In the genomic region with DNA sequence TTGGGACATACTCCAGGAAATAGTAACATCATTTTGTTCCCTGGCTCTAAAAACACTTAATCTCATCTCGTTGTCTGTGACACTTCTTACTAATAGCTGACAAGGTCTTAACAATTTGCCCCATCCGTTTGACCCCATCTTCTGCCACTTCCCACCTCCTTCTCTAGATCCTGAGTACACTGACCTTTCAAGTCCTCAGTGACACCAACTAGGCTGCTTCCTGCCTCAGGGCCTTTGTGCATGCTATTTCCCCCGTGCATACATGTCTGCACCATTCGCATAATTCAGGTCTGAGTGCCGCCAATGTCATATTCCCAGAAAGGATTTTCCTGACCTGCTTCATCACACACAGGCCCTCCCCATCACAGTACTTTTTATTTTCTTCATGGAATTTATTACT, we compare ENCODE assay signal across 27 cellular contexts.
A peak's percentile ranks its signal among the peaks of the same experiment; 100 is the strongest.
DNase-seq lines count a peak whose midpoint lies in the region; ATAC-seq, FAIRE-seq and TF ChIP-seq lines count a peak whose summit lies in the region.
"Had no signal": no experiment of that assay in that cellular context is flagged by ENCODE, and none has a peak within 500 bp of the region (broad histone marks: within the 10 kb centered on the region; RNA-seq: fewer than 3 reads in every experiment).

No MANE protein-coding gene starts in this region.

- intact Hi-C loops in activated naive CD4-positive, alpha-beta T cell treated with anti-CD3 and anti-CD28 coated beads for 36 hours (cut with micrococcal nuclease), result no loop called here
- intact Hi-C loops in esophagus muscularis mucosa (cut with DNase I), result no loop called here
- intact Hi-C loops in spleen (cut with DNase I; ENCODE audit: low total_unique reads), result no loop called here

- H3K27me3 ChIP-seq in esophagus muscularis mucosa (peaks cover 0 to 47% (median 0%) of the 10 kb centered on the region in 4 donors), spleen (replicated peaks in 1 of 7) (peaks cover 0 to 5% (median 0%) of the 10 kb centered on the region in 7 donors)

- TF ChIP-seq CTCF in esophagus muscularis mucosa (IDR thresholded peaks at IDR 0.05) (no peak), spleen (IDR thresholded peaks at IDR 0.05 in 8 of 11, conservative IDR thresholded peaks at IDR 0.05 in 3 of 11) (no peak)

- H3K9me3 ChIP-seq in esophagus muscularis mucosa, result no peaks in the 10 kb centered on the region
- H3K9me3 ChIP-seq in spleen, result no peaks in the 10 kb centered on the region
- H3K9me3 ChIP-seq: SJSA1 had no signal

- H3K4me3 Mint-ChIP-seq in activated naive CD4-positive, alpha-beta T cell treated with anti-CD3 and anti-CD28 coated beads, Interleukin-2, amount 50 U/mL, for 24 hours, result no peak overlapping the region
- no peak overlapping the region for H3K4me3 Mint-ChIP-seq in activated naive CD4-positive, alpha-beta T cell treated with anti-CD3 and anti-CD28 coated beads for 36 hours
- H3K4me3 Mint-ChIP-seq: CD8-positive, alpha-beta T cell; T-cell had no signal

- peak; percentile 63 for FAIRE-seq in HTR-8/SVneo (lab: Jason Lieb, UNC)
- FAIRE-seq: GM12892, GM19239 had no signal

- H3K36me3 Mint-ChIP-seq in activated naive CD4-positive, alpha-beta T cell treated with anti-CD3 and anti-CD28 coated beads, Interleukin-2, amount 50 U/mL, for 24 hours, result no peaks in the 10 kb centered on the region
- H3K36me3 Mint-ChIP-seq in activated naive CD4-positive, alpha-beta T cell treated with anti-CD3 and anti-CD28 coated beads for 36 hours (ENCODE audit: low read depth), result no peaks in the 10 kb centered on the region
- H3K36me3 Mint-ChIP-seq: CD8-positive, alpha-beta T cell; T-cell had no signal

- no peaks in the 10 kb centered on the region for H3K27me3 Mint-ChIP-seq in activated naive CD4-positive, alpha-beta T cell treated with anti-CD3 and anti-CD28 coated beads, Interleukin-2, amount 50 U/mL, for 24 hours
- no peaks in the 10 kb centered on the region for H3K27me3 Mint-ChIP-seq in activated naive CD4-positive, alpha-beta T cell treated with anti-CD3 and anti-CD28 coated beads for 36 hours (ENCODE audit: low read depth)

- H3K36me3 ChIP-seq in esophagus muscularis mucosa, result no peaks in the 10 kb centered on the region
- H3K36me3 ChIP-seq in spleen, result no peaks in the 10 kb centered on the region
- H3K36me3 ChIP-seq: SJSA1 had no signal

- DNase-seq in activated naive CD4-positive, alpha-beta T cell treated with anti-CD3 and anti-CD28 coated beads for 36 hours, result no peak
- DNase-seq in HTR-8/SVneo (ENCODE audit: insufficient read length, low spot score) (no peak), esophagus muscularis mucosa (ENCODE audit: extremely low spot score) (peak; percentile 24), spleen (no peak), NCI-H146 treated with DMSO at 0.1 percent for 48 hours (lab: John Stamatoyannopoulos, UW; ENCODE audit: unreplicated experiment) (no peak)
- no peak for DNase-seq in activated CD4-positive, CD25-positive, alpha-beta regulatory T cell treated with anti-CD3 and anti-CD28 coated beads, Interleukin-2, amount 50 U/mL, for 72 hours
- DNase-seq: 8988T; ACHN; C1 segment of cervical spinal cord; Calu3; CD8-positive, alpha-beta T cell; DMS79 treated with DMSO at 0.1 percent for 48 hours; GF-D8; H7; NCI-H1092; NCI-H1417 treated with DMSO at 0.1 percent for 48 hours; NCI-H187; NCI-H2081 treated with DMSO at 0.1 percent for 48 hours; NCI-H524 treated with DMSO at 0.1 percent for 48 hours; NCI-H774; PC-3; T-cell had no signal

- H3K27ac Mint-ChIP-seq in activated naive CD4-positive, alpha-beta T cell treated with anti-CD3 and anti-CD28 coated beads, Interleukin-2, amount 50 U/mL, for 24 hours, result peak overlapping the region; percentile 41
- no peak overlapping the region for H3K27ac Mint-ChIP-seq in activated naive CD4-positive, alpha-beta T cell treated with anti-CD3 and anti-CD28 coated beads for 36 hours
- H3K27ac Mint-ChIP-seq: CD8-positive, alpha-beta T cell; T-cell had no signal

- no peaks in the 10 kb centered on the region for H3K4me1 ChIP-seq in esophagus muscularis mucosa
- peaks cover 6 to 55% (median 37%) of the 10 kb centered on the region in 6 donors for H3K4me1 ChIP-seq in spleen
- H3K4me1 ChIP-seq: SJSA1 had no signal

- no peak for ATAC-seq in HG03045 (IDR thresholded peaks at IDR 0.05; ENCODE audit: unreplicated experiment)
- ATAC-seq: CD8-positive, alpha-beta T cell; PC-3; T-cell had no signal

- CTCF ChIA-PET in activated naive CD4-positive, alpha-beta T cell treated with anti-CD3 and anti-CD28 coated beads for 36 hours (lab: Charles Lee), result no interaction called here

- H3K9me3 Mint-ChIP-seq in activated naive CD4-positive, alpha-beta T cell treated with anti-CD3 and anti-CD28 coated beads, Interleukin-2, amount 50 U/mL, for 24 hours, result no peaks in the 10 kb centered on the region
- no peaks in the 10 kb centered on the region for H3K9me3 Mint-ChIP-seq in activated naive CD4-positive, alpha-beta T cell treated with anti-CD3 and anti-CD28 coated beads for 36 hours
- H3K9me3 Mint-ChIP-seq: CD8-positive, alpha-beta T cell; T-cell had no signal

- no peaks in the 10 kb centered on the region for H3K4me1 Mint-ChIP-seq in activated naive CD4-positive, alpha-beta T cell treated with anti-CD3 and anti-CD28 coated beads, Interleukin-2, amount 50 U/mL, for 24 hours
- no peaks in the 10 kb centered on the region for H3K4me1 Mint-ChIP-seq in activated naive CD4-positive, alpha-beta T cell treated with anti-CD3 and anti-CD28 coated beads for 36 hours (ENCODE audit: low read depth)

- TF ChIP-seq EP300 in esophagus muscularis mucosa (IDR thresholded peaks at IDR 0.05), result no peak

- WGBS in esophagus muscularis mucosa, result 75% methylated on average over 5 of the region's 5 CpGs
- 52 to 79% (median 58%) methylated on average over 5 of the region's 5 CpGs for WGBS in spleen, 5 donors

- TF ChIP-seq POLR2A in esophagus muscularis mucosa (IDR thresholded peaks at IDR 0.05; ENCODE audit: low read depth) (no peak), spleen (IDR thresholded peaks at IDR 0.05) (no peak)

- no peak overlapping the region for H3K27ac ChIP-seq in esophagus muscularis mucosa (replicated peaks in 1 of 4)
- H3K27ac ChIP-seq in spleen, result peak overlapping the region in 6 of 8 donors; percentile 22 to 80 (median 54)
- H3K27ac ChIP-seq: SJSA1 had no signal

- no peak overlapping the region for H3K4me3 ChIP-seq in esophagus muscularis mucosa
- H3K4me3 ChIP-seq in spleen, result no peak overlapping the region
- H3K4me3 ChIP-seq: SJSA1 had no signal

Comparison
In these comparisons a context has a peak if more than half of its experiments do, and no peak if none do; other contexts are left out.
1. H3K27ac ChIP-seq: peak in spleen (6 of 8); none in esophagus muscularis mucosa (0 of 4).